Comparison of ENCODE assay signal across 1 cellular context in genomic region chr5:38069360-38069759, GRCh38.
TF ChIP-seq lines count a peak whose summit lies in the region.

No MANE protein-coding gene starts in this region.

TF ChIP-seq in HepG2, 621 proteins besides CTCF, POLR2A, EP300 and RAD21 (continued from another document and continues in another):
- TF ChIP-seq NFAT5 (CRISPR knock-in tag; IDR thresholded peaks at IDR 0.05) (no peak), PAXIP1 (CRISPR knock-in tag; conservative IDR thresholded peaks at IDR 0.05) (peak; percentile 62), KLF9 (CRISPR knock-in tag; IDR thresholded peaks at IDR 0.05; ENCODE audit: low read depth) (no peak), TRIM24 (CRISPR knock-in tag; IDR thresholded peaks at IDR 0.05) (no peak), TBX3 (IDR thresholded peaks at IDR 0.05; ENCODE audit: borderline replicate concordance) (no peak), ZNF234 (CRISPR knock-in tag; conservative IDR thresholded peaks at IDR 0.05) (no peak), KAT2B (IDR thresholded peaks at IDR 0.05; ENCODE audit: borderline replicate concordance, low read depth, low read length) (no peak), ZFX (CRISPR knock-in tag; IDR thresholded peaks at IDR 0.05; ENCODE audit: low read depth) (no peak), SOX6 (IDR thresholded peaks at IDR 0.05) (no peak), SOX6 (CRISPR knock-in tag; IDR thresholded peaks at IDR 0.05) (peak; percentile 50; the same call in 1 of the 2 replicates), ZNF451 (CRISPR knock-in tag; IDR thresholded peaks at IDR 0.05) (no peak), ZUFSP (CRISPR knock-in tag; IDR thresholded peaks at IDR 0.05; ENCODE audit: borderline replicate concordance) (no peak), TIGD3 (CRISPR knock-in tag; IDR thresholded peaks at IDR 0.05; ENCODE audit: borderline replicate concordance) (no peak), TBP (CRISPR knock-in tag; IDR thresholded peaks at IDR 0.05) (no peak), ETV5 (CRISPR knock-in tag; IDR thresholded peaks at IDR 0.05; ENCODE audit: borderline replicate concordance) (peak; percentile 58; the same call in 1 of the 2 replicates), RXRA (CRISPR knock-in tag; IDR thresholded peaks at IDR 0.05) (peak; percentile 73; the same call in 1 of the 2 replicates), ZBTB33 (CRISPR knock-in tag; IDR thresholded peaks at IDR 0.05) (no peak), ZBED4 (CRISPR knock-in tag; IDR thresholded peaks at IDR 0.05; ENCODE audit: borderline replicate concordance) (no peak), HNF1A (IDR thresholded peaks at IDR 0.05; ENCODE audit: low read depth) (no peak), HNF1A (CRISPR knock-in tag; IDR thresholded peaks at IDR 0.05; ENCODE audit: borderline replicate concordance) (peak; percentile 21; the same call in 1 of the 2 replicates), ZNF569 (CRISPR knock-in tag; IDR thresholded peaks at IDR 0.05; ENCODE audit: borderline replicate concordance) (no peak), PHF21A (CRISPR knock-in tag; IDR thresholded peaks at IDR 0.05) (no peak; the same call in 1 of the 2 replicates), SAP130 (CRISPR knock-in tag; IDR thresholded peaks at IDR 0.05; ENCODE audit: low read depth) (0 out of 2 replicates have a peak, but pooled peaks have one; percentile 17), TAF15 (IDR thresholded peaks at IDR 0.05; ENCODE audit: low read depth, low read length, poor library complexity, severe bottlenecking) (no peak), GPN1 (CRISPR knock-in tag; IDR thresholded peaks at IDR 0.05; ENCODE audit: borderline replicate concordance) (no peak), SMYD3 (CRISPR knock-in tag; IDR thresholded peaks at IDR 0.05) (no peak), ZBTB10 (CRISPR knock-in tag; IDR thresholded peaks at IDR 0.05; ENCODE audit: borderline replicate concordance) (0 out of 2 replicates have a peak, but pooled peaks have one; percentile 28), NONO (IDR thresholded peaks at IDR 0.05) (no peak), NONO (CRISPR knock-in tag; conservative IDR thresholded peaks at IDR 0.05) (no peak)
